ENCODE assay signal across 17 cellular contexts in genomic region chr10:75029420-75029819, GRCh38.
DNase-seq lines count a peak whose midpoint lies in the region; ATAC-seq and TF ChIP-seq lines count a peak whose summit lies in the region.
"Had no signal": no experiment of that assay in that cellular context is flagged by ENCODE, and none has a peak within 500 bp of the region (broad histone marks: within the 10 kb centered on the region; RNA-seq: fewer than 3 reads in every experiment).

No MANE protein-coding gene starts in this region.

- H3K27me3 ChIP-seq in heart right ventricle = no peaks in the 10 kb centered on the region
- no peaks in the 10 kb centered on the region for H3K27me3 ChIP-seq in fibroblast of lung (ENCODE audit: control insufficient read depth, insufficient read depth, low read length)
- H3K27me3 ChIP-seq: Peyer's patch, SJSA1 had no signal

- H3K27ac Mint-ChIP-seq in stimulated activated effector memory CD8-positive, alpha-beta T cell treated with anti-CD3 and anti-CD28 coated beads, Interleukin-12 subunit alpha, Interleukin-12 subunit beta, amount 100 ng/mL, for 72 hours = peak overlapping the region; percentile 6
- no peak overlapping the region for H3K27ac Mint-ChIP-seq in activated CD4-positive, alpha-beta T cell treated with anti-CD3 and anti-CD28 coated beads for 36 hours

- H3K9me3 ChIP-seq in heart right ventricle (no peaks in the 10 kb centered on the region), fibroblast of lung (ENCODE audit: control insufficient read depth, insufficient read depth, low read depth, low read length) (no peaks in the 10 kb centered on the region)
- H3K9me3 ChIP-seq: Peyer's patch, SJSA1 had no signal

- no peaks in the 10 kb centered on the region for H4K20me1 ChIP-seq in fibroblast of lung (ENCODE audit: control insufficient read depth, extremely low read depth, insufficient read depth, low read length)

- CTCF ChIA-PET in activated CD4-positive, alpha-beta T cell treated with anti-CD3 and anti-CD28 coated beads for 36 hours (lab: Charles Lee) = interaction anchor here (0.6 to 1.2 kb wide), 5 partner anchors 55 to 206 kb away, joined by 3 to 6 read pairs (median 4); partner anchors contain the start of gene COMTD1

- no peak overlapping the region for H3K4me3 Mint-ChIP-seq in stimulated activated effector memory CD8-positive, alpha-beta T cell treated with anti-CD3 and anti-CD28 coated beads, Interleukin-12 subunit alpha, Interleukin-12 subunit beta, amount 100 ng/mL, for 72 hours
- H3K4me3 Mint-ChIP-seq in activated CD4-positive, alpha-beta T cell treated with anti-CD3 and anti-CD28 coated beads for 36 hours = no peak overlapping the region

- H3K9me3 Mint-ChIP-seq in stimulated activated effector memory CD8-positive, alpha-beta T cell treated with anti-CD3 and anti-CD28 coated beads, Interleukin-12 subunit alpha, Interleukin-12 subunit beta, amount 100 ng/mL, for 72 hours = no peaks in the 10 kb centered on the region
- no peaks in the 10 kb centered on the region for H3K9me3 Mint-ChIP-seq in activated CD4-positive, alpha-beta T cell treated with anti-CD3 and anti-CD28 coated beads for 36 hours (ENCODE audit: low read depth)

- H3K27ac ChIP-seq in heart right ventricle = no peak overlapping the region
- no peak overlapping the region for H3K27ac ChIP-seq in fibroblast of lung (ENCODE audit: insufficient read depth, low read length)
- H3K27ac ChIP-seq: Peyer's patch, SJSA1 had no signal

- 89 to 90% methylated on average over 15 of the region's 15 CpGs for WGBS in heart right ventricle, 2 donors

- TF ChIP-seq CTCF in heart right ventricle (IDR thresholded peaks at IDR 0.05) = no peak
- no peak for TF ChIP-seq CTCF in fibroblast of lung (conservative IDR thresholded peaks at IDR 0.05 in 1 of 2, IDR thresholded peaks at IDR 0.05 in 1 of 2; ENCODE audit: low read depth in 1 of 2, low read length in 2 of 2)

- no peak overlapping the region for H3K9ac ChIP-seq in fibroblast of lung (ENCODE audit: insufficient read depth, low read length)

- intact Hi-C loops in Right ventricle myocardium inferior (cut with DNase I) (no loop called here), heart right ventricle (cut with DNase I) (loop anchor here in 3 of 10 donors (5.0 to 10.0 kb wide), 3 partner anchors 63 to 765 kb away; a partner anchor contains a TSS)
- intact Hi-C loops in activated CD4-positive, alpha-beta T cell treated with anti-CD3 and anti-CD28 coated beads for 36 hours (cut with DNase I, micrococcal nuclease) = loop anchor here in 1 of 2 experiments (10.0 kb wide), 2 partner anchors 295 to 615 kb away; no protein-coding TSS in a partner anchor

- DNase-seq in Right ventricle myocardium inferior (ENCODE audit: missing footprints) (no peak), heart right ventricle (no peak), fibroblast of lung (ENCODE audit: low read depth in 2 of 2) (no peak), NCI-H345 treated with DMSO at 0.1 percent for 48 hours (lab: John Stamatoyannopoulos, UW; ENCODE audit: unreplicated experiment) (no peak), HCEC 1CT (no peak)
- DNase-seq in stimulated activated effector memory CD8-positive, alpha-beta T cell treated with anti-CD3 and anti-CD28 coated beads, Interleukin-12 subunit alpha, Interleukin-12 subunit beta, amount 100 ng/mL, for 72 hours (ENCODE audit: low spot score in 2 of 2) = no peak
- no peak for DNase-seq in activated CD4-positive, alpha-beta T cell treated with anti-CD3 and anti-CD28 coated beads for 36 hours
- DNase-seq: DMS53, GDM1, GOT3, NCI-H2081, NCI-H345, NCI-H524 treated with DMSO at 0.1 percent for 48 hours, NCI-H82, Peyer's patch had no signal

- no peaks in the 10 kb centered on the region for H3K27me3 Mint-ChIP-seq in activated CD4-positive, alpha-beta T cell treated with anti-CD3 and anti-CD28 coated beads for 36 hours

- H3K4me3 ChIP-seq in heart right ventricle = no peak overlapping the region
- no peak overlapping the region for H3K4me3 ChIP-seq in fibroblast of lung (replicated peaks in 1 of 4; ENCODE audit: control extremely low read depth in 1 of 4, insufficient read depth in 1 of 4, low read depth in 3 of 4, low read length in 4 of 4)
- H3K4me3 ChIP-seq: Peyer's patch, SJSA1 had no signal

- peaks cover 0 to 70% (median 45%) of the 10 kb centered on the region in 9 donors for H3K36me3 ChIP-seq in heart right ventricle
- peaks cover 4% of the 10 kb centered on the region for H3K36me3 ChIP-seq in fibroblast of lung (ENCODE audit: control insufficient read depth, insufficient read depth, low read length)

- no peaks in the 10 kb centered on the region for H3K79me2 ChIP-seq in fibroblast of lung (ENCODE audit: control insufficient read depth, insufficient read depth, low read length)

- no peak overlapping the region for H2AFZ ChIP-seq in fibroblast of lung (ENCODE audit: low read length)

- H3K4me1 ChIP-seq in heart right ventricle = peaks cover 0 to 12% (median 6%) of the 10 kb centered on the region in 9 donors
- peaks cover 6% of the 10 kb centered on the region for H3K4me1 ChIP-seq in fibroblast of lung (ENCODE audit: control insufficient read depth, extremely low read depth, insufficient read depth, low read length)
- H3K4me1 ChIP-seq: SJSA1 had no signal

- POLR2A ChIA-PET in activated CD4-positive, alpha-beta T cell treated with anti-CD3 and anti-CD28 coated beads for 36 hours (lab: Charles Lee) = no interaction called here

- peak overlapping the region; percentile 68 for H3K4me2 ChIP-seq in fibroblast of lung (ENCODE audit: extremely low read depth, insufficient read depth, low read length)

- peak; percentile 17 for ATAC-seq in Right ventricle myocardium inferior
- ATAC-seq in heart right ventricle = no peak
- ATAC-seq in stimulated activated effector memory CD8-positive, alpha-beta T cell treated with anti-CD3 and anti-CD28 coated beads, Interleukin-12 subunit alpha, Interleukin-12 subunit beta, amount 100 ng/mL, for 72 hours = no peak
- ATAC-seq in activated CD4-positive, alpha-beta T cell treated with anti-CD3 and anti-CD28 coated beads for 36 hours = no peak
- ATAC-seq: HCT116 had no signal

- peaks cover 8% of the 10 kb centered on the region for H3K4me1 Mint-ChIP-seq in stimulated activated effector memory CD8-positive, alpha-beta T cell treated with anti-CD3 and anti-CD28 coated beads, Interleukin-12 subunit alpha, Interleukin-12 subunit beta, amount 100 ng/mL, for 72 hours
- H3K4me1 Mint-ChIP-seq in activated CD4-positive, alpha-beta T cell treated with anti-CD3 and anti-CD28 coated beads for 36 hours = peaks cover 17% of the 10 kb centered on the region

- H3K36me3 Mint-ChIP-seq in stimulated activated effector memory CD8-positive, alpha-beta T cell treated with anti-CD3 and anti-CD28 coated beads, Interleukin-12 subunit alpha, Interleukin-12 subunit beta, amount 100 ng/mL, for 72 hours = peaks cover 55% of the 10 kb centered on the region
- peaks cover 32% of the 10 kb centered on the region for H3K36me3 Mint-ChIP-seq in activated CD4-positive, alpha-beta T cell treated with anti-CD3 and anti-CD28 coated beads for 36 hours (ENCODE audit: low read depth)
